1 cellular context compared by ENCODE assay signal in genomic region chr15:41689083-41689482, GRCh38.
TF ChIP-seq lines count a peak whose summit lies in the region.

No MANE protein-coding gene starts in this region.

TF ChIP-seq in IMR-90, 13 proteins besides CTCF, POLR2A, EP300 and RAD21 (continued from another document):
- no peak for TF ChIP-seq CEBPB (IDR thresholded peaks at IDR 0.05; ENCODE audit: low read depth, low read length)
- no peak for TF ChIP-seq NFE2L2 (IDR thresholded peaks at IDR 0.05; ENCODE audit: low read depth, low read length)
TF ChIP-seq in IMR-90: peak in this region for 0.
